Comparison of ENCODE assay signal across 8 cellular contexts in the genomic region with DNA sequence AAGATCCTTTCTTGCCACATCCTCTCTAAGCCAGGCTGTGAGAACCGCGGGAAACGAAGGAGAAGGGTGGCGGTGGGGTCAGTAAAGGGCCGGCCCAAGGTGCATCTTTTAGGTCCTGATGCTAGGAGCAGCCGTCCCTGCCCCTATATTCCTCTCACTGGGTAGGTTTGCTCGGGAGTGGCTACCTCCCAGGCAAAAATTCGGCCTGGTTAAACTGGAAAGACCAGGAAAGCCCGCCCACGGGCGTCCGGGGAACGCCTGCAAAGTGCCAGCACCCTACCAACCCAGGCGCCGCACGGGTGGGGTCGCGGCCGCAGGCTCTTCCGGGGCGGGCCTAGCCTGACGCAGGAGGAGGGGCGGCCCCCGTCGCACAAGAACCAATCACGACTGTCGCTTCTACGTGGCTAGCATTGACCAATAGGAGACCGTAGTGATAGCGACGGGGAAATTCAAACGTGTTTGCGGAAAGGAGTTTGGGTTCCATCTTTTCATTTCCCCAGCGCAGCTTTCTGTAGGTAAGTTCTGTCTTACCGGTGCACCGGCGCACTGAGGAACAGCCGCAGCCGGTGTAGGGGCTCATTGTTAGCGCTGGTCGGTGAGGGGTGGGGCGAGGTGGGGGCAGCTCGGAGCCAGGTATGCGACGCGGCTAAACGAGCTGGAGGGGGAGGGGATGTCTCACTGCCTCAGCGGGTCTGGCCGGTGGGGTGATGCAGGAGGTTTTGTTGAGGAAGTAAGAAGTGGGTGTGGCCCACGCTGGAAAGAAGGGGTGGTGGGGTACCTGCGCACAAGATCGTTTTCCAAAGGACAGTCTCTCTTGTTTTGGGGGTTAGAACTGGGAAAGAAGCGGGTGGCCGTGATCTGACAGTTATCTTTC. TPM values are rescaled to one million over a fixed set of nuclear protein-coding genes. Genes with fewer than 3 reads are reported as not detected.
DNase-seq lines count a peak whose midpoint lies in the region; ATAC-seq and TF ChIP-seq lines count a peak whose summit lies in the region.

Gene TTK, plus strand, starts transcription at position 451 of the 874 bp plus-strand sequence. CDS start 1,195 bp downstream, outside the sequence.

- H3K36me3 ChIP-seq in CD4-positive, alpha-beta memory T cell (ENCODE audit: insufficient read depth, low read length), result no peaks in the 10 kb centered on the region
- H3K36me3 ChIP-seq in lung (ENCODE audit: control insufficient read depth in 2 of 2, insufficient read depth in 2 of 2, low read length in 2 of 2), result no peaks in the 10 kb centered on the region

- ATAC-seq in GM19467 (IDR thresholded peaks at IDR 0.05; ENCODE audit: unreplicated experiment) (peak; percentile 100), lung (ENCODE audit: insufficient read depth, low FRiP score) (peak; percentile 100)

- peaks cover 0 to 2% of the 10 kb centered on the region in 2 donors for H3K36me3 Mint-ChIP-seq in CD4-positive, alpha-beta memory T cell

- H3K4me3 Mint-ChIP-seq in CD4-positive, alpha-beta memory T cell, result peak within 1 kb of the TSS; percentile 88 to 97 (median 94)

- DNase-seq in CD4-positive, alpha-beta memory T cell, result peak; percentile 93 to 96 (median 94)
- DNase-seq in HS-27A (ENCODE audit: low read depth) (peak; percentile 69), NK-92 (lab: John Stamatoyannopoulos, UW; ENCODE audit: unreplicated experiment) (peak; percentile 56), lung (ENCODE audit: low spot score) (peak; percentile 93)
- DNase-seq in activated CD8-positive, alpha-beta memory T cell treated with anti-CD3 and anti-CD28 coated beads for 1 hour (ENCODE audit: extremely low read depth in 1 of 2, low read depth in 1 of 2), result peak; percentile 73 to 83
- DNase-seq in effector CD8-positive, alpha-beta T cell (lab: John Stamatoyannopoulos, UW), result peak; percentile 85
- peak; percentile 78 to 83 (median 80) for DNase-seq in stimulated activated CD4-positive, alpha-beta T cell treated with anti-CD3 and anti-CD28 coated beads, TNF-alpha, amount 100 ng/mL, for 4 hours (ENCODE audit: low read depth in 3 of 3)

- H3K27me3 ChIP-seq in CD4-positive, alpha-beta memory T cell (ENCODE audit: insufficient read depth, low read length), result no peaks in the 10 kb centered on the region
- no peaks in the 10 kb centered on the region for H3K27me3 ChIP-seq in lung (ENCODE audit: control insufficient read depth, insufficient read depth)

- TF ChIP-seq CTCF in lung (IDR thresholded peaks at IDR 0.05; ENCODE audit: control extremely low read depth, extremely low read depth), result no peak

- intact Hi-C loops in CD4-positive, alpha-beta memory T cell (cut with micrococcal nuclease), result loop anchor here (1.0 to 5.0 kb wide), 8 partner anchors 20 to 1748 kb away; partner anchors contain the start of genes BCKDHB, LCA5, PHIP and TENT5A

- peak within 1 kb of the TSS; percentile 89 to 99 (median 98) for H3K27ac Mint-ChIP-seq in CD4-positive, alpha-beta memory T cell

- peak within 1 kb of the TSS; percentile 81 for H3K27ac ChIP-seq in CD4-positive, alpha-beta memory T cell (ENCODE audit: low read depth, low read length)
- peak within 1 kb of the TSS; percentile 78 to 89 for H3K27ac ChIP-seq in lung (ENCODE audit: low read depth in 1 of 2, low read length in 1 of 2)

- POLR2A ChIA-PET in CD4-positive, alpha-beta memory T cell (lab: Charles Lee; ENCODE audit: partially characterized antibody), result interaction anchor here (0.6 to 3.1 kb wide), 14 partner anchors 8 to 1748 kb away, joined by 3 to 24 read pairs (median 6); partner anchors contain the start of genes BCKDHB, ELOVL4, PHIP and TENT5A

- CTCF ChIA-PET in CD4-positive, alpha-beta memory T cell (lab: Charles Lee; ENCODE audit: partially characterized antibody), result interaction anchor here (0.8 to 3.0 kb wide), 10 partner anchors 13 to 136 kb away, joined by 3 to 24 read pairs (median 4); partner anchors contain the start of gene BCKDHB

- H3K4me1 Mint-ChIP-seq in CD4-positive, alpha-beta memory T cell, result peaks cover 15 to 25% (median 20%) of the 10 kb centered on the region in 4 donors

- H3K9me3 ChIP-seq in CD4-positive, alpha-beta memory T cell (ENCODE audit: control insufficient read depth in 1 of 2, low read length in 2 of 2), result no peaks in the 10 kb centered on the region
- H3K9me3 ChIP-seq in lung (ENCODE audit: control insufficient read depth in 2 of 2, insufficient read depth in 1 of 2, low read length in 1 of 2), result no peaks in the 10 kb centered on the region

- WGBS in lung, 2 donors, result 1% methylated on average over 54 of the region's 54 CpGs

- H3K27me3 Mint-ChIP-seq in CD4-positive, alpha-beta memory T cell, result peaks cover 2 to 3% of the 10 kb centered on the region in 2 donors

- H3K4me1 ChIP-seq in CD4-positive, alpha-beta memory T cell (ENCODE audit: insufficient read depth, low read length), result peaks cover 25% of the 10 kb centered on the region
- H3K4me1 ChIP-seq in lung (ENCODE audit: control insufficient read depth in 2 of 2, insufficient read depth in 2 of 2, low read length in 2 of 2), result peaks cover 0 to 2% of the 10 kb centered on the region in 2 donors

- peak within 1 kb of the TSS; percentile 42 to 95 for H3K4me3 ChIP-seq in CD4-positive, alpha-beta memory T cell (ENCODE audit: low read length in 2 of 2)
- H3K4me3 ChIP-seq in lung, result peak within 1 kb of the TSS; percentile 66

- no peaks in the 10 kb centered on the region for H3K9me3 Mint-ChIP-seq in CD4-positive, alpha-beta memory T cell

RNA-seq across cellular contexts. Expression of gene TTK, which starts in this region (rescaled TPM):
- total RNA-seq in CD4-positive, alpha-beta memory T cell, result under 1 TPM; 0.61 to 0.87 TPM
- under 1 TPM in 1 of 2 donors, not detected in 1; 0.24 TPM for polyA plus RNA-seq in CD4-positive, alpha-beta memory T cell
- total RNA-seq in lung, result 1 to 10 TPM; 1.0 to 3.7 TPM
- polyA plus RNA-seq in lung, result 1 to 10 TPM in 1 of 2 donors, under 1 TPM in 1; 0.69 to 1.1 TPM

Comparison
In these comparisons a context has a peak if more than half of its experiments do, and no peak if none do; other contexts are left out.
1. Peak in every context shown above with its lines: DNase-seq, ATAC-seq, H3K4me3 ChIP-seq and H3K27ac ChIP-seq.
2. Peak in DNase-seq, H3K4me3 ChIP-seq and H3K27ac ChIP-seq in CD4-positive, alpha-beta memory T cell; RNA of the gene not detected or under 1 TPM.